Comparison of ENCODE assay signal across 1 cellular context in the genomic region with DNA sequence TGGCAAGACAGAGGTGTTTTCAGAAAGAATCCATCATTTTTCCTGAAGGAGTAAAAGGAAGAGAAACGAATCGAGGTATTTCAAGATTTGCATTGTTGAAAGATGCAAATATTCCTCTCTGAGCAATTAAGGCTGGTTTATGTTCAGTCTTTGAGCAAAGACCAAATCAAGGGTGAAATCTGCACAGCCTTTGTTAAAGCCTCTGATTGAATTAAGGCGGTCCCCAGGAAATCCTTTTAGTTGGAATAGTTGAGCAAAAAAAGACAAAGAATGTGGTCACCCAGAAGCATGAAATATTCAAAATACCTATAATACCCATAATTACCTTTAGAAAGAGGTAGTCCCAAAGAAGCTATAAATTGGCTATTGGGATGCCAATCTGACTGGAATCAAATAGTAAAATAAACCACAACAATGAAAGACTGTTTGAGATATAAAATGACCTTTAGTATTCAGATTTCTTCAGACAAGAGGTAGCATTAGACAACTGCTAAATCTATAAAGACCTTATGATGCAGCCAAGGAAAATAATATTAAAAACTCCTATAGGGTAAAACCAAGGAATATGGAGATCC.
TF ChIP-seq lines count a peak whose summit lies in the region.

No MANE protein-coding gene starts in this region.

TF ChIP-seq in IMR-90, 13 proteins besides CTCF, POLR2A, EP300 and RAD21:
- no peak for TF ChIP-seq RCOR1 (IDR thresholded peaks at IDR 0.05; ENCODE audit: insufficient replicate concordance, low read length)
- TF ChIP-seq BHLHE40 (IDR thresholded peaks at IDR 0.05; ENCODE audit: low read depth, low read length), result no peak
TF ChIP-seq in IMR-90: peak in this region for 0.
